18 cellular contexts compared by ENCODE assay signal in the genomic region with DNA sequence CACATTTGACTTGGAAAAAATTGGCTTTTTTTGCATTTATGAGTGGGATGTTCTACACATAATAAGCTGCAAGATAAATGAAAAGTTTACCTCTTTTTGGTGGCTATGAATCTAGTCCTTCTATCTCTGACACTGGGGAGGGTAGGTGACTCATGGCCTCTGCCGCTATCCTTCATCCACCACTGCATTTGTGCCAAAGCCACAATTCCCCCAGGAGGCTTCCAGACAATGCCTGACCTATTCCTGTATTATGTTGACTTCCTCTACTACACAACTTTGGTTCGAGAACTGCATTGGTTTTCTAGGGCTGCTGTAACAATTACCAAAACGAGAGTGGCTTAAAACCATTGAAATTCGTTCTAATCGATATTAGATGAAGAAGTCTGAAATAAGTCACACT.
DNase-seq lines count a peak whose midpoint lies in the region; ATAC-seq and TF ChIP-seq lines count a peak whose summit lies in the region.
"Had no signal": no experiment of that assay in that cellular context is flagged by ENCODE, and none has a peak within 500 bp of the region (broad histone marks: within the 10 kb centered on the region; RNA-seq: fewer than 3 reads in every experiment).

No MANE protein-coding gene starts in this region.

- H3K27ac Mint-ChIP-seq in GM23338: no peak overlapping the region
- H3K27ac Mint-ChIP-seq: stimulated activated memory B cell treated with anti-CD40 and anti-IgM and Interleukin-4, amounts not matched to agents 10 μg/mL and 1 μg/mL and 100 μg/mL, for 72 hours had no signal

- H3K4me1 ChIP-seq in A673 (ENCODE audit: insufficient read depth, low read length, poor library complexity, severe bottlenecking) (no peaks in the 10 kb centered on the region), GM23338 (ENCODE audit: insufficient read depth) (no peaks in the 10 kb centered on the region), upper lobe of right lung (no peaks in the 10 kb centered on the region)
- H3K4me1 ChIP-seq: HAP-1 had no signal

- no peaks in the 10 kb centered on the region for H3K36me3 Mint-ChIP-seq in GM23338 (ENCODE audit: low read depth)
- H3K36me3 Mint-ChIP-seq: stimulated activated memory B cell treated with anti-CD40 and anti-IgM and Interleukin-4, amounts not matched to agents 10 μg/mL and 1 μg/mL and 100 μg/mL, for 72 hours had no signal

- H3K9me2 ChIP-seq in GM23338 (ENCODE audit: insufficient read depth): no peaks in the 10 kb centered on the region

- H3K4me3 Mint-ChIP-seq in GM23338: no peak overlapping the region
- H3K4me3 Mint-ChIP-seq: nephron; stimulated activated memory B cell treated with anti-CD40 and anti-IgM and Interleukin-4, amounts not matched to agents 10 μg/mL and 1 μg/mL and 100 μg/mL, for 72 hours had no signal

- H3K4me1 Mint-ChIP-seq in GM23338: no peaks in the 10 kb centered on the region
- H3K4me1 Mint-ChIP-seq: nephron; stimulated activated memory B cell treated with anti-CD40 and anti-IgM and Interleukin-4, amounts not matched to agents 10 μg/mL and 1 μg/mL and 100 μg/mL, for 72 hours had no signal

- in situ Hi-C loops in SK-MEL-5 (cut with HindIII; ENCODE audit: low pct_unique_long_range_greater_than_20kb, low sequenced_read_pairs): no loop called here

- H3F3A ChIP-seq in GM23338 (replicated peaks; ENCODE audit: low read depth): no peaks in the 10 kb centered on the region

- H3K36me3 ChIP-seq in A673 (ENCODE audit: insufficient read depth, low read length, poor library complexity, severe bottlenecking) (no peaks in the 10 kb centered on the region), GM23338 (ENCODE audit: insufficient read depth) (no peaks in the 10 kb centered on the region), upper lobe of right lung (no peaks in the 10 kb centered on the region)
- H3K36me3 ChIP-seq: HAP-1 had no signal

- CTCF ChIA-PET in A673 (lab: Charles Lee): no interaction called here

- H3K27me3 Mint-ChIP-seq in GM23338 (ENCODE audit: insufficient read depth, low read depth, poor library complexity): peaks cover under 1% of the 10 kb centered on the region
- H3K27me3 Mint-ChIP-seq: stimulated activated memory B cell treated with anti-CD40 and anti-IgM and Interleukin-4, amounts not matched to agents 10 μg/mL and 1 μg/mL and 100 μg/mL, for 72 hours had no signal

- H4K20me1 ChIP-seq in GM23338 (replicated peaks; ENCODE audit: insufficient read depth): no peaks in the 10 kb centered on the region

- H3K9me3 ChIP-seq in A673 (ENCODE audit: low read depth, low read length, poor library complexity, severe bottlenecking) (no peaks in the 10 kb centered on the region), upper lobe of right lung (no peaks in the 10 kb centered on the region)
- H3K9me3 ChIP-seq: HAP-1 had no signal

- POLR2A ChIA-PET in A673 (lab: Charles Lee; ENCODE audit: low non-redundant PET): no interaction called here

- H2AFZ ChIP-seq in GM23338: peak overlapping the region; percentile 43; the same call in 1 of the 2 replicates

- no peaks in the 10 kb centered on the region for H3K9me3 Mint-ChIP-seq in GM23338
- H3K9me3 Mint-ChIP-seq: stimulated activated memory B cell treated with anti-CD40 and anti-IgM and Interleukin-4, amounts not matched to agents 10 μg/mL and 1 μg/mL and 100 μg/mL, for 72 hours had no signal

- H3K4me2 ChIP-seq in GM23338: no peak overlapping the region

- ATAC-seq in GM23338 (no peak), HG02678 (IDR thresholded peaks at IDR 0.05; ENCODE audit: unreplicated experiment) (no peak), omental fat pad (ENCODE audit: low FRiP score) (no peak), upper lobe of right lung (no peak)
- ATAC-seq: K562; stimulated activated memory B cell treated with anti-CD40 and anti-IgM and Interleukin-4, amounts not matched to agents 10 μg/mL and 1 μg/mL and 100 μg/mL, for 72 hours had no signal

- BruUV-seq in A673 (replicated peaks; lab: Mats Ljungman, UMichigan): no TSS peak

- no peak for TF ChIP-seq CTCF in A673 (conservative IDR thresholded peaks at IDR 0.05; ENCODE audit: low read depth, low read length)
- TF ChIP-seq CTCF in GM23338 (conservative IDR thresholded peaks at IDR 0.05; ENCODE audit: low read depth in 2 of 2): no peak
- TF ChIP-seq CTCF in omental fat pad (IDR thresholded peaks at IDR 0.05): no peak
- TF ChIP-seq CTCF in upper lobe of right lung (IDR thresholded peaks at IDR 0.05): no peak

- H3K27me3 ChIP-seq in A673 (replicated peaks; ENCODE audit: insufficient read depth, low read depth, low read length, poor library complexity): no peaks in the 10 kb centered on the region
- H3K27me3 ChIP-seq in GM23338 (ENCODE audit: insufficient read depth): no peaks in the 10 kb centered on the region
- H3K27me3 ChIP-seq in upper lobe of right lung: no peaks in the 10 kb centered on the region

- intact Hi-C loops in A673 (cut with micrococcal nuclease; ENCODE audit: unreplicated experiment): no loop called here
- intact Hi-C loops in upper lobe of right lung (cut with DNase I): no loop called here

- peak; percentile 72 for DNase-seq in A673 (ENCODE audit: low spot score)
- DNase-seq in GM23338 (ENCODE audit: low spot score): no peak
- DNase-seq in SK-MEL-5 (ENCODE audit: low read depth, low spot score): peak; percentile 17
- DNase-seq in iris pigment epithelial cell (ENCODE audit: low read depth): peak; percentile 7
- no peak for DNase-seq in iPS-NIHi11 (ENCODE audit: low spot score)
- DNase-seq in omental fat pad (ENCODE audit: low spot score): no peak
- no peak for DNase-seq in upper lobe of right lung
- DNase-seq: activated CD4-positive, alpha-beta T cell treated with anti-CD3 and anti-CD28 coated beads for 1 hour; cerebellar nuclear complex; effector memory CD4-positive, alpha-beta T cell; kidney glomerular epithelial cell; NCI-H1105; NCI-H69 had no signal

- H3K4me3 ChIP-seq in A673 (ENCODE audit: low read depth, low read length, poor library complexity, severe bottlenecking) (no peak overlapping the region), GM23338 (no peak overlapping the region), upper lobe of right lung (no peak overlapping the region)
- H3K4me3 ChIP-seq: HAP-1, K562 had no signal

- no peaks in the 10 kb centered on the region for H3K79me2 ChIP-seq in GM23338 (replicated peaks; ENCODE audit: insufficient read depth)

- no peak overlapping the region for H3K27ac ChIP-seq in A673 (ENCODE audit: low read depth, low read length, poor library complexity, severe bottlenecking)
- H3K27ac ChIP-seq in GM23338 (ENCODE audit: low read depth): no peak overlapping the region
- H3K27ac ChIP-seq in upper lobe of right lung: no peak overlapping the region

TF ChIP-seq in GM23338, 12 proteins besides CTCF, POLR2A, EP300 and RAD21 (continues in another document):
- TF ChIP-seq NANOG (IDR thresholded peaks at IDR 0.05; ENCODE audit: borderline replicate concordance) (no peak), EZH2phosphoT487 (IDR thresholded peaks at IDR 0.05; ENCODE audit: unreplicated experiment) (no peak), EZH2 (IDR thresholded peaks at IDR 0.05; ENCODE audit: low read depth, unreplicated experiment) (no peak)
- TF ChIP-seq, protein P1, sequence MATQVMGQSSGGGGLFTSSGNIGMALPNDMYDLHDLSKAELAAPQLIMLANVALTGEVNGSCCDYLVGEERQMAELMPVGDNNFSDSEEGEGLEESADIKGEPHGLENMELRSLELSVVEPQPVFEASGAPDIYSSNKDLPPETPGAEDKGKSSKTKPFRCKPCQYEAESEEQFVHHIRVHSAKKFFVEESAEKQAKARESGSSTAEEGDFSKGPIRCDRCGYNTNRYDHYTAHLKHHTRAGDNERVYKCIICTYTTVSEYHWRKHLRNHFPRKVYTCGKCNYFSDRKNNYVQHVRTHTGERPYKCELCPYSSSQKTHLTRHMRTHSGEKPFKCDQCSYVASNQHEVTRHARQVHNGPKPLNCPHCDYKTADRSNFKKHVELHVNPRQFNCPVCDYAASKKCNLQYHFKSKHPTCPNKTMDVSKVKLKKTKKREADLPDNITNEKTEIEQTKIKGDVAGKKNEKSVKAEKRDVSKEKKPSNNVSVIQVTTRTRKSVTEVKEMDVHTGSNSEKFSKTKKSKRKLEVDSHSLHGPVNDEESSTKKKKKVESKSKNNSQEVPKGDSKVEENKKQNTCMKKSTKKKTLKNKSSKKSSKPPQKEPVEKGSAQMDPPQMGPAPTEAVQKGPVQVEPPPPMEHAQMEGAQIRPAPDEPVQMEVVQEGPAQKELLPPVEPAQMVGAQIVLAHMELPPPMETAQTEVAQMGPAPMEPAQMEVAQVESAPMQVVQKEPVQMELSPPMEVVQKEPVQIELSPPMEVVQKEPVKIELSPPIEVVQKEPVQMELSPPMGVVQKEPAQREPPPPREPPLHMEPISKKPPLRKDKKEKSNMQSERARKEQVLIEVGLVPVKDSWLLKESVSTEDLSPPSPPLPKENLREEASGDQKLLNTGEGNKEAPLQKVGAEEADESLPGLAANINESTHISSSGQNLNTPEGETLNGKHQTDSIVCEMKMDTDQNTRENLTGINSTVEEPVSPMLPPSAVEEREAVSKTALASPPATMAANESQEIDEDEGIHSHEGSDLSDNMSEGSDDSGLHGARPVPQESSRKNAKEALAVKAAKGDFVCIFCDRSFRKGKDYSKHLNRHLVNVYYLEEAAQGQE (IDR thresholded peaks at IDR 0.05; ENCODE audit: unreplicated experiment): no peak

Comparison
In these comparisons a context has a peak if more than half of its experiments do, and no peak if none do; other contexts are left out.
1. DNase-seq: peak in A673 (single experiment), SK-MEL-5 (single experiment) and iris pigment epithelial cell (single experiment); none in GM23338 (single experiment), iPS-NIHi11 (single experiment), omental fat pad (single experiment) and upper lobe of right lung (single experiment).